Comparison of ENCODE assay signal across 9 cellular contexts in the genomic region with DNA sequence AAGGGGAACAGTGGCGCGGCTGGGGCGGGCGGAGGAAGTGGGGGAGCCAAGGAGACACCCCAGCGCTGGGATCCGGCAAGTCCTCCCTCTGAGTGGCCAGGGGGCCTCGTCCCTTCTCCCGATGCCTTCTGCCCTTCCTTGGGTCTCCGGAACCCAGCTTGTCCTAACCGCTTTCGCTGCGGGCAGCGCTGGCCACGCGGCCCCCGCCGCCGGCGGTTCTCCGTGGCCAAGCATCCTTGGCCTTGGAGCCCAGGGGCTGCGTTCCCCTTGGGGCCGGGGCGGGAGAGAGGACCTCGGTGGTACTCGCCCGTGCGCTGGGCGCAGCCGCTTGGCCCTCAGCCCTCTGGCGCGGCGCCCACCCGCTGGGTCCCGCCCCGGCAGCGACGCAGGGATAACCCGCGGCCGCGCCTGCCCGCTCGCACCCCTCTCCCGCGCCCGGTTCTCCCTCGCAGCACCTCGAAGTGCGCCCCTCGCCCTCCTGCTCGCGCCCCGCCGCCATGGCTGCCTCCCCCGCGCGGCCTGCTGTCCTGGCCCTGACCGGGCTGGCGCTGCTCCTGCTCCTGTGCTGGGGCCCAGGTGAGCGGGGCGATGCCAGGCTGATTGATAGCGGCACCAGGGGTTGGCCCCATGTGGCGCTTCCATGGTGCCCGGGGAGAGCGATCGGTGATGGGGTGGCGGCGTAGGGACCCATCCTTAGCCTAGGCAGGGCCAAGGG.
DNase-seq lines count a peak whose midpoint lies in the region; ATAC-seq and TF ChIP-seq lines count a peak whose summit lies in the region.
"Had no signal": no experiment of that assay in that cellular context is flagged by ENCODE, and none has a peak within 500 bp of the region (broad histone marks: within the 10 kb centered on the region; RNA-seq: fewer than 3 reads in every experiment).

No MANE protein-coding gene starts in this region.

- WGBS in mammary epithelial cell (ENCODE audit: low coverage, missing lambda C conversion rate), result 49% methylated on average over 7 of the region's 68 CpGs

- peak overlapping the region; percentile 91 for H2AFZ ChIP-seq in mammary epithelial cell (ENCODE audit: low read depth, low read length)

- no peaks in the 10 kb centered on the region for H3K9me3 Mint-ChIP-seq in activated CD4-positive, alpha-beta T cell treated with anti-CD3 and anti-CD28 coated beads, Interleukin-2, amount 10 ng/mL, durations not matched to agents 7 days and 5 days
- H3K9me3 Mint-ChIP-seq in stimulated activated naive B cell treated with anti-CD40 and anti-IgM and Interleukin-4, amounts not matched to agents 10 μg/mL and 1 μg/mL and 100 μg/mL, for 72 hours, result no peaks in the 10 kb centered on the region

- no peaks in the 10 kb centered on the region for H3K79me2 ChIP-seq in mammary epithelial cell (ENCODE audit: insufficient read depth, low read length)

- H3K4me1 ChIP-seq in mammary epithelial cell (ENCODE audit: insufficient read depth, low read length) (peaks cover 8% of the 10 kb centered on the region), left lung (peaks cover 0 to 10% of the 10 kb centered on the region in 2 donors)

- H3K4me2 ChIP-seq in mammary epithelial cell (ENCODE audit: insufficient read depth, low read depth, low read length), result peak overlapping the region; percentile 86

- H3K36me3 ChIP-seq in mammary epithelial cell (ENCODE audit: insufficient read depth, low read length), result no peaks in the 10 kb centered on the region
- H3K36me3 ChIP-seq in left lung, result no peaks in the 10 kb centered on the region

- in situ Hi-C loops in mammary epithelial cell (cut with MboI; ENCODE audit: low sequenced_read_pairs in 2 of 2), result no loop called here

- H3K27ac ChIP-seq in mammary epithelial cell (ENCODE audit: insufficient read depth, low read depth, low read length) (no peak overlapping the region), left lung (no peak overlapping the region)
- H3K27ac ChIP-seq: RWPE1 had no signal

- peaks cover 14% of the 10 kb centered on the region for H3K4me1 Mint-ChIP-seq in activated CD4-positive, alpha-beta T cell treated with anti-CD3 and anti-CD28 coated beads, Interleukin-2, amount 10 ng/mL, durations not matched to agents 7 days and 5 days
- H3K4me1 Mint-ChIP-seq in stimulated activated naive B cell treated with anti-CD40 and anti-IgM and Interleukin-4, amounts not matched to agents 10 μg/mL and 1 μg/mL and 100 μg/mL, for 72 hours, result peaks cover 17 to 19% of the 10 kb centered on the region in 2 donors

- TF ChIP-seq CTCF in mammary epithelial cell (conservative IDR thresholded peaks at IDR 0.05 in 1 of 2, IDR thresholded peaks at IDR 0.05 in 1 of 2; ENCODE audit: extremely low read depth in 1 of 2, insufficient read depth in 1 of 2, low read depth in 1 of 2, low read length in 2 of 2), result no peak
- TF ChIP-seq CTCF in left lung (IDR thresholded peaks at IDR 0.05), result no peak

- peak; percentile 39 for ATAC-seq in left lung
- ATAC-seq in stimulated activated naive B cell treated with anti-CD40 and anti-IgM and Interleukin-4, amounts not matched to agents 10 μg/mL and 1 μg/mL and 100 μg/mL, for 72 hours (replicated peaks), result peak; percentile 67 to 73
- ATAC-seq in GM19395 (IDR thresholded peaks at IDR 0.05; ENCODE audit: unreplicated experiment), result no peak

- no peak for DNase-seq in activated CD4-positive, alpha-beta T cell treated with anti-CD3 and anti-CD28 coated beads, Interleukin-2, amount 10 ng/mL, durations not matched to agents 7 days and 5 days
- DNase-seq in mammary epithelial cell, result no peak
- no peak for DNase-seq in left lung
- no peak for DNase-seq in stimulated activated naive B cell treated with anti-CD40 and anti-IgM and Interleukin-4, amounts not matched to agents 10 μg/mL and 1 μg/mL and 100 μg/mL, for 72 hours
- no peak for DNase-seq in NCI-H446 (lab: John Stamatoyannopoulos, UW)
- DNase-seq in NCI-H1417 (lab: John Stamatoyannopoulos, UW), result no peak
- DNase-seq in epidermal melanocyte (ENCODE audit: insufficient read length, low spot score), result no peak

- dilution Hi-C loops in mammary epithelial cell (cut with HindIII; ENCODE audit: low sequenced_read_pairs), result no loop called here

- peaks cover 38% of the 10 kb centered on the region for H3K27me3 Mint-ChIP-seq in activated CD4-positive, alpha-beta T cell treated with anti-CD3 and anti-CD28 coated beads, Interleukin-2, amount 10 ng/mL, durations not matched to agents 7 days and 5 days
- H3K27me3 Mint-ChIP-seq in stimulated activated naive B cell treated with anti-CD40 and anti-IgM and Interleukin-4, amounts not matched to agents 10 μg/mL and 1 μg/mL and 100 μg/mL, for 72 hours, result peaks cover 48 to 55% of the 10 kb centered on the region in 2 donors

- peaks cover 9% of the 10 kb centered on the region for H3K36me3 Mint-ChIP-seq in activated CD4-positive, alpha-beta T cell treated with anti-CD3 and anti-CD28 coated beads, Interleukin-2, amount 10 ng/mL, durations not matched to agents 7 days and 5 days (ENCODE audit: low read depth)
- H3K36me3 Mint-ChIP-seq in stimulated activated naive B cell treated with anti-CD40 and anti-IgM and Interleukin-4, amounts not matched to agents 10 μg/mL and 1 μg/mL and 100 μg/mL, for 72 hours, result peaks cover 0 to 4% of the 10 kb centered on the region in 2 donors

- no peak overlapping the region for H3K27ac Mint-ChIP-seq in activated CD4-positive, alpha-beta T cell treated with anti-CD3 and anti-CD28 coated beads, Interleukin-2, amount 10 ng/mL, durations not matched to agents 7 days and 5 days
- H3K27ac Mint-ChIP-seq in stimulated activated naive B cell treated with anti-CD40 and anti-IgM and Interleukin-4, amounts not matched to agents 10 μg/mL and 1 μg/mL and 100 μg/mL, for 72 hours, result peak overlapping the region; percentile 48

- intact Hi-C loops in mammary epithelial cell (cut with micrococcal nuclease) (no loop called here), left lung (cut with DNase I) (no loop called here)

- H3K27me3 ChIP-seq in mammary epithelial cell (ENCODE audit: insufficient read depth, low read length) (no peaks in the 10 kb centered on the region), left lung (peaks cover 15 to 39% of the 10 kb centered on the region in 2 donors)

- H3K4me3 Mint-ChIP-seq in activated CD4-positive, alpha-beta T cell treated with anti-CD3 and anti-CD28 coated beads, Interleukin-2, amount 10 ng/mL, durations not matched to agents 7 days and 5 days, result peak overlapping the region; percentile 39
- H3K4me3 Mint-ChIP-seq in stimulated activated naive B cell treated with anti-CD40 and anti-IgM and Interleukin-4, amounts not matched to agents 10 μg/mL and 1 μg/mL and 100 μg/mL, for 72 hours, result peak overlapping the region; percentile 77

- peak overlapping the region in 2 of 3 experiments; percentile 21 to 45 for H3K4me3 ChIP-seq in mammary epithelial cell (replicated peaks in 1 of 3; ENCODE audit: insufficient read depth in 1 of 3, low read depth in 2 of 3, low read length in 3 of 3)
- H3K4me3 ChIP-seq in left lung, result peak overlapping the region; percentile 21 to 26

- POLR2A ChIA-PET in activated CD4-positive, alpha-beta T cell treated with anti-CD3 and anti-CD28 coated beads, Interleukin-2, amount 10 ng/mL, durations not matched to agents 7 days and 5 days (lab: Charles Lee), result no interaction called here

- H3K9ac ChIP-seq in mammary epithelial cell (ENCODE audit: insufficient read depth, low read length), result no peak overlapping the region

- BruUV-seq in mammary epithelial cell (replicated peaks; lab: Mats Ljungman, UMichigan), result no TSS peak

- CTCF ChIA-PET in activated CD4-positive, alpha-beta T cell treated with anti-CD3 and anti-CD28 coated beads, Interleukin-2, amount 10 ng/mL, durations not matched to agents 7 days and 5 days (lab: Charles Lee), result interaction anchor here (1.6 kb wide), 1 partner anchor 14 kb away, joined by 4 read pairs; no protein-coding TSS in a partner anchor
- CTCF ChIA-PET in mammary epithelial cell (lab: Charles Lee; ENCODE audit: low non-redundant PET), result no interaction called here

- H3K9me3 ChIP-seq in mammary epithelial cell (replicated peaks; ENCODE audit: insufficient read depth, low read length) (no peaks in the 10 kb centered on the region), left lung (no peaks in the 10 kb centered on the region)

- H4K20me1 ChIP-seq in mammary epithelial cell (ENCODE audit: insufficient read depth, low read length), result no peaks in the 10 kb centered on the region
